ENCODE assay signal across 11 cellular contexts in genomic region chr4:38728651-38729141, GRCh38. TPM values are rescaled to one million over a fixed set of nuclear protein-coding genes. Genes with fewer than 3 reads are reported as not detected.
A peak's percentile ranks its signal among the peaks of the same experiment; 100 is the strongest.
DNase-seq lines count a peak whose midpoint lies in the region; ATAC-seq, FAIRE-seq and TF ChIP-seq lines count a peak whose summit lies in the region.
"Had no signal": no experiment of that assay in that cellular context is flagged by ENCODE, and none has a peak within 500 bp of the region (broad histone marks: within the 10 kb centered on the region; RNA-seq: fewer than 3 reads in every experiment).

No MANE protein-coding gene starts in this region.

- intact Hi-C loops in GM12878 (cut with micrococcal nuclease; ENCODE audit: unreplicated experiment): no loop called here
- intact Hi-C loops in lower lobe of right lung (cut with DNase I): no loop called here
- intact Hi-C loops in activated CD4-positive, alpha-beta memory T cell treated with anti-CD3 and anti-CD28 coated beads for 36 hours (cut with micrococcal nuclease): no loop called here

- H3K27me3 Mint-ChIP-seq in activated CD4-positive, alpha-beta memory T cell treated with anti-CD3 and anti-CD28 coated beads for 36 hours: no peaks in the 10 kb centered on the region

- no peak overlapping the region for H2AFZ ChIP-seq in GM12878 (ENCODE audit: control insufficient read depth, low read depth, low read length)

- FAIRE-seq in GM12878 (lab: Jason Lieb, UNC): no peak
- no peak for FAIRE-seq in GM12892 (lab: Jason Lieb, UNC)
- FAIRE-seq: G401.6 had no signal

- RAD21 ChIA-PET in GM12878 (lab: Charles Lee; ENCODE audit: unreplicated experiment): interaction anchor here (1.3 to 6.9 kb wide), 5 partner anchors 53 to 659 kb away, joined by 3 to 66 read pairs (median 5); no protein-coding TSS in a partner anchor

- BruUV-seq in GM12878 (replicated peaks; lab: Mats Ljungman, UMichigan): no TSS peak

- no peaks in the 10 kb centered on the region for H4K20me1 ChIP-seq in GM12878 (ENCODE audit: control insufficient read depth, insufficient read depth)

- H3K36me3 Mint-ChIP-seq in activated CD4-positive, alpha-beta memory T cell treated with anti-CD3 and anti-CD28 coated beads for 36 hours: peaks cover 1% of the 10 kb centered on the region

- POLR2A ChIA-PET in GM12878 (lab: Charles Lee): interaction anchor here (0.8 kb wide), 1 partner anchor 639 kb away, joined by 3 read pairs; no protein-coding TSS in a partner anchor
- POLR2A ChIA-PET in activated CD4-positive, alpha-beta memory T cell treated with anti-CD3 and anti-CD28 coated beads for 36 hours (lab: Charles Lee): interaction anchor here (0.6 kb wide), 1 partner anchor 409 kb away, joined by 3 read pairs; no protein-coding TSS in a partner anchor

- SMC1A ChIA-PET in GM12878 (lab: Charles Lee; ENCODE audit: uncharacterized antibody, unreplicated experiment): interaction anchor here (0.7 to 5.8 kb wide), 6 partner anchors 12 to 551 kb away, joined by 3 to 40 read pairs (median 5); no protein-coding TSS in a partner anchor

- no peak overlapping the region for H3K9ac ChIP-seq in GM12878 (ENCODE audit: control insufficient read depth, insufficient read depth, low read length)

- no peak for TF ChIP-seq POLR2A in GM12878 (IDR thresholded peaks at IDR 0.05; ENCODE audit: low read depth, low read length)
- TF ChIP-seq POLR2A in GM12892 (IDR thresholded peaks at IDR 0.05; ENCODE audit: low read depth, low read length): no peak

- CTCF ChIA-PET in GM12878 (lab: Yijun Ruan, JAX): interaction anchor here (0.6 to 7.1 kb wide), 5 partner anchors 25 to 549 kb away, joined by 3 to 65 read pairs (median 3); no protein-coding TSS in a partner anchor
- CTCF ChIA-PET in activated CD4-positive, alpha-beta memory T cell treated with anti-CD3 and anti-CD28 coated beads for 36 hours (lab: Charles Lee): interaction anchor here (0.7 to 6.4 kb wide), 4 partner anchors 30 to 549 kb away, joined by 4 to 101 read pairs (median 11); no protein-coding TSS in a partner anchor

- in situ Hi-C loops in GM12878 (cut with MboI): no loop called here

- no peak for TF ChIP-seq EP300 in GM12878 (IDR thresholded peaks at IDR 0.05; ENCODE audit: borderline replicate concordance in 1 of 2, control insufficient read depth in 1 of 2, low read depth in 2 of 2, low read length in 2 of 2)

- no peak overlapping the region for H3K4me2 ChIP-seq in GM12878 (ENCODE audit: control insufficient read depth, insufficient read depth)

- ATAC-seq in GM12878 (no peak), lower lobe of right lung (peak; percentile 81 to 91), GM18502 (IDR thresholded peaks at IDR 0.05; ENCODE audit: poor library complexity, unreplicated experiment) (no peak)

- H3K36me3 ChIP-seq in GM12878 (ENCODE audit: control insufficient read depth in 2 of 2, insufficient read depth in 2 of 2, low read length in 1 of 2) (no peaks in the 10 kb centered on the region), lower lobe of right lung (no peaks in the 10 kb centered on the region)

- no peak overlapping the region for H3K27ac Mint-ChIP-seq in activated CD4-positive, alpha-beta memory T cell treated with anti-CD3 and anti-CD28 coated beads for 36 hours

- H3K9me3 ChIP-seq in GM12878 (replicated peaks; ENCODE audit: control insufficient read depth, insufficient read depth, low read length) (peaks cover 6% of the 10 kb centered on the region; the same call in 2 of the 3 replicates), lower lobe of right lung (no peaks in the 10 kb centered on the region)

- H3K4me3 ChIP-seq in GM12878: no peak overlapping the region
- H3K4me3 ChIP-seq in lower lobe of right lung: no peak overlapping the region

- TF ChIP-seq CTCF in GM12878 (IDR thresholded peaks at IDR 0.05 in 2 of 3, conservative IDR thresholded peaks at IDR 0.05 in 1 of 3; ENCODE audit: control insufficient read depth in 2 of 3, extremely low read depth in 1 of 3, insufficient read depth in 1 of 3, low read depth in 3 of 3, low read length in 3 of 3) (0 out of 6 replicates have a peak, but pooled peaks of 1 of the 3 experiments have one; percentile 6), lower lobe of right lung (IDR thresholded peaks at IDR 0.05) (peak; percentile 10)

- H3K27ac ChIP-seq in GM12878 (ENCODE audit: control insufficient read depth, insufficient read depth) (no peak overlapping the region), lower lobe of right lung (no peak overlapping the region)

- DNase-seq in DMS79 (lab: John Stamatoyannopoulos, UW): peak; percentile 39
- peak; percentile 22 for DNase-seq in NCI-H146 treated with DMSO at 0.1 percent for 48 hours (lab: John Stamatoyannopoulos, UW; ENCODE audit: unreplicated experiment)
- DNase-seq in GM12878 (ENCODE audit: low read depth, low spot score): no peak
- peak; percentile 78 for DNase-seq in lower lobe of right lung
- DNase-seq in cerebellar cortex (ENCODE audit: low spot score): no peak
- no peak for DNase-seq in GM12892 (ENCODE audit: insufficient read length)
- DNase-seq in activated CD4-positive, alpha-beta memory T cell treated with anti-CD3 and anti-CD28 coated beads for 36 hours: no peak
- DNase-seq: activated CD4-positive, alpha-beta T cell treated with anti-CD3 and anti-CD28 coated beads, Interleukin-2, amount 50 U/mL, for 48 hours had no signal

- H3K27me3 ChIP-seq in GM12878 (replicated peaks in 1 of 2; ENCODE audit: control insufficient read depth in 2 of 2, insufficient read depth in 2 of 2, low read length in 1 of 2) (no peaks in the 10 kb centered on the region), lower lobe of right lung (ENCODE audit: low read depth) (no peaks in the 10 kb centered on the region)

- no peak overlapping the region for H3K4me3 Mint-ChIP-seq in activated CD4-positive, alpha-beta memory T cell treated with anti-CD3 and anti-CD28 coated beads for 36 hours

- H3K4me1 ChIP-seq in GM12878 (ENCODE audit: control insufficient read depth, insufficient read depth, low read length) (peaks cover 16% of the 10 kb centered on the region), lower lobe of right lung (peaks cover 22% of the 10 kb centered on the region)

- 100% methylated on average over 4 of the region's 4 CpGs for WGBS in GM12878 (ENCODE audit: insufficient coverage, insufficient replicate concordance, low lambda C conversion rate, missing lambda C conversion rate)

- 0 out of 2 replicates have a peak, but pooled peaks have one; percentile 3 for TF ChIP-seq RAD21 in GM12878 (IDR thresholded peaks at IDR 0.05; ENCODE audit: insufficient read depth, low read depth, low read length)

- H3K4me1 Mint-ChIP-seq in activated CD4-positive, alpha-beta memory T cell treated with anti-CD3 and anti-CD28 coated beads for 36 hours (ENCODE audit: low read depth): peaks cover 20% of the 10 kb centered on the region

- H3K9me3 Mint-ChIP-seq in activated CD4-positive, alpha-beta memory T cell treated with anti-CD3 and anti-CD28 coated beads for 36 hours: no peaks in the 10 kb centered on the region

- H3K79me2 ChIP-seq in GM12878 (ENCODE audit: control insufficient read depth, insufficient read depth, low read length): no peaks in the 10 kb centered on the region

TF ChIP-seq in GM12878, 131 proteins besides CTCF, POLR2A, EP300 and RAD21 (continues in another document):
- TF ChIP-seq CEBPB (IDR thresholded peaks at IDR 0.05; ENCODE audit: borderline replicate concordance in 1 of 2, low read depth in 2 of 2, low read length in 2 of 2): no peak
- no peak for TF ChIP-seq LARP7 (IDR thresholded peaks at IDR 0.05)
- no peak for TF ChIP-seq NKRF (conservative IDR thresholded peaks at IDR 0.05)
- no peak for TF ChIP-seq NRF1 (conservative IDR thresholded peaks at IDR 0.05; ENCODE audit: low read depth, low read length)
- TF ChIP-seq HCFC1 (IDR thresholded peaks at IDR 0.05; ENCODE audit: low read length): no peak

RNA-seq across cellular contexts. Expression of gene TLR10, which starts 54.1 kb away (rescaled TPM):
- 307 and 331 TPM in 2 replicates for total RNA-seq in GM12878 (2013; cell fraction: nucleolus; rRNA removed)
- 82.7 and 109 TPM in 2 replicates for total RNA-seq in GM12878 (2014; rRNA removed)
- total RNA-seq in GM12878 (2014; rRNA removed; fragmentation: Illumina TruSeq; extraction: Trizol): 107 and 109 TPM in 2 replicates
- total RNA-seq in GM12878 (2021): 50.4 and 52.8 TPM in 2 replicates
- 37.6 TPM for polyA plus RNA-seq in GM12878 (2011; ENCODE audit: low read depth)
- polyA plus RNA-seq in GM12878 (2011; rRNA removed): 149 and 243 TPM in 2 replicates
- polyA plus RNA-seq in GM12878 (2011; cell fraction: cytosol; rRNA removed): 53.5 and 61.0 TPM in 2 replicates
- polyA plus RNA-seq in GM12878 (2011; cell fraction: nucleus; rRNA removed): 75.6 and 82.5 TPM in 2 replicates
- polyA plus RNA-seq in GM12878 (2012): 49.5 and 69.6 TPM in 2 replicates
- polyA plus RNA-seq in GM12878 (2014; fragmentation: Illumina TruSeq; extraction: Trizol): 118 and 166 TPM in 2 replicates
- 10 to 100 TPM; 31.5 to 41.8 TPM for polyA plus RNA-seq in GM12878 (2014; fragmentation: Nextera tagmentation; extraction: Ambion mirVana)
- polyA plus RNA-seq in GM12878 (2014; rRNA removed): 65.8 and 79.3 TPM in 2 replicates
- 10 to 100 TPM; 45.9 to 47.1 TPM for polyA plus RNA-seq in GM12878 (2016; fragmentation: Nextera tagmentation; extraction: Ambion mirVana)
- 80.6 and 111 TPM in 2 replicates for polyA minus RNA-seq in GM12878 (2011; rRNA and poly(A)+ RNA removed)
- polyA minus RNA-seq in GM12878 (2011; cell fraction: cytosol; rRNA and poly(A)+ RNA removed): 23.4 and 28.1 TPM in 2 replicates
- polyA minus RNA-seq in GM12878 (2011; cell fraction: nucleus; rRNA and poly(A)+ RNA removed): 39.7 and 47.2 TPM in 2 replicates
- total RNA-seq in lower lobe of right lung: 1.2 TPM
- 64.3 TPM for polyA plus RNA-seq in GM12892 (2012; ENCODE audit: missing spikeins)
- total RNA-seq in activated CD4-positive, alpha-beta memory T cell treated with anti-CD3 and anti-CD28 coated beads for 36 hours: under 1 TPM in 1 of 2 experiments, not detected in 1; 0.05 TPM
- total RNA-seq: pulmonary artery endothelial cell had no signal

Comparison
In these comparisons a context has a peak if more than half of its experiments do, and no peak if none do; other contexts are left out.
1. DNase-seq: peak in DMS79 (single experiment), NCI-H146 treated with DMSO at 0.1 percent for 48 hours (single experiment) and lower lobe of right lung (single experiment); none in GM12878 (single experiment), cerebellar cortex (single experiment), GM12892 (single experiment) and activated CD4-positive, alpha-beta memory T cell treated with anti-CD3 and anti-CD28 coated beads for 36 hours (single experiment).
2. ATAC-seq: peak in lower lobe of right lung (2 of 2); none in GM12878 (single experiment) and GM18502 (single experiment).
3. RNA of gene TLR10, which starts 54.1 kb away (total RNA-seq): 50.4 to 331 TPM in GM12878; 1.2 TPM in lower lobe of right lung (single experiment) and 0.05 TPM in activated CD4-positive, alpha-beta memory T cell treated with anti-CD3 and anti-CD28 coated beads for 36 hours; every median in the first group is over 10 times any median in the second.